In the genomic region with DNA sequence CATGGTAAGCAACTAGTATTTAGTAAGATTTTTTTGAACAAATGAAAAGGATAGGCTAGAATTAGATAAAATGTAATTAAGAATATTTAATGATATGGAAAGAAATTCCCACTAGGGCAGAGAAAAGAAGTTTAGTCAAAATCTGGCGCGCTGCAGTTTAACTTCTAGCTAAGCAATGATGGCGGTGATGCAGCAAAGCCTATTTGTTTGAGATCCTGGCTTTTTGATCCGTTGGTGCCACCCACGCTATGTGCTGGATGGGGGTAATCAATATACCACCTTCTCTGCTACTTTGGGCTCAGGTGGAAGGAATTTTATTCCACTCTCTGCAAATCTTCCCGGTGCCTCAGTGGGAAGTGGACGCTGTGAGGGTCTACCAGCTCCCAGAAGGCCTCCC, we compare ENCODE assay signal across 8 cellular contexts. TPM values are rescaled to one million over a fixed set of nuclear protein-coding genes. Genes with fewer than 3 reads are reported as not detected.
DNase-seq lines count a peak whose midpoint lies in the region; ATAC-seq and TF ChIP-seq lines count a peak whose summit lies in the region.

No MANE protein-coding gene starts in this region.

- no peaks in the 10 kb centered on the region for H3K36me3 ChIP-seq in GM06990 (ENCODE audit: control insufficient read depth, insufficient read depth, low read length)

- TF ChIP-seq CTCF in GM06990 (IDR thresholded peaks at IDR 0.05; ENCODE audit: insufficient read depth, low read length, poor library complexity, severe bottlenecking): no peak
- no peak for TF ChIP-seq CTCF in fibroblast of pulmonary artery (IDR thresholded peaks at IDR 0.05; ENCODE audit: low read length, missing control alignments)

- no peak for DNase-seq in GM06990 (ENCODE audit: extremely low read depth, insufficient read length)
- peak; percentile 61 for DNase-seq in SHP77 treated with DMSO at 0.1 percent for 48 hours (lab: John Stamatoyannopoulos, UW)
- DNase-seq in fibroblast of pulmonary artery (ENCODE audit: low read depth): no peak
- DNase-seq in skeletal muscle cell (ENCODE audit: low read depth): no peak
- no peak for DNase-seq in T-helper 1 cell
- DNase-seq in dermis blood vessel endothelial cell: no peak

- H3K4me3 ChIP-seq in GM06990 (replicated peaks; ENCODE audit: low read depth, low read length) (peak overlapping the region; percentile 83), fibroblast of pulmonary artery (replicated peaks; ENCODE audit: low read depth, low read length) (peak overlapping the region; percentile 77), skeletal muscle cell (ENCODE audit: low read depth, low read length) (peak overlapping the region; percentile 80)

- no peaks in the 10 kb centered on the region for H3K27me3 ChIP-seq in GM06990 (replicated peaks; ENCODE audit: control insufficient read depth, insufficient read depth, low read length)

- ATAC-seq in HG03175 (IDR thresholded peaks at IDR 0.05; ENCODE audit: unreplicated experiment) (no peak), HG02678 (IDR thresholded peaks at IDR 0.05; ENCODE audit: unreplicated experiment) (no peak)

RNA-seq across cellular contexts. Expression of a gene that starts 0.4 kb away (rescaled TPM):
- 33.0 and 40.8 TPM in 2 replicates for total RNA-seq in dermis blood vessel endothelial cell
